ENCODE assay signal across 9 cellular contexts in genomic region chrX:100409316-100410082, GRCh38. TPM values are rescaled to one million over a fixed set of nuclear protein-coding genes. Genes with fewer than 3 reads are reported as not detected.
DNase-seq lines count a peak whose midpoint lies in the region; ATAC-seq, FAIRE-seq and TF ChIP-seq lines count a peak whose summit lies in the region.
"Had no signal": no experiment of that assay in that cellular context is flagged by ENCODE, and none has a peak within 500 bp of the region (broad histone marks: within the 10 kb centered on the region; RNA-seq: fewer than 3 reads in every experiment).

No MANE protein-coding gene starts in this region.

- H3K27me3 ChIP-seq in astrocyte (ENCODE audit: insufficient read depth, low read length) = peaks cover 40% of the 10 kb centered on the region
- H3K27me3 ChIP-seq in left lung = peaks cover 62 to 88% of the 10 kb centered on the region in 2 donors

- no peak for FAIRE-seq in astrocyte (lab: Jason Lieb, UNC)

- intact Hi-C loops in left lung (cut with DNase I) = no loop called here

- H3K4me1 ChIP-seq in astrocyte (ENCODE audit: insufficient read depth, low read length) (no peaks in the 10 kb centered on the region), left lung (peaks cover 0 to 7% of the 10 kb centered on the region in 2 donors)

- H3K4me3 Mint-ChIP-seq in activated T-cell treated with anti-CD3 and anti-CD28 coated beads, Interleukin-2, amount 50 U/mL, for 4 hours = peak overlapping the region; percentile 58
- H3K4me3 Mint-ChIP-seq in astrocyte (ENCODE audit: unreplicated experiment) (peak overlapping the region; percentile 95), type B pancreatic cell (peak overlapping the region; percentile 99)

- peaks cover 8% of the 10 kb centered on the region for H3K9me3 ChIP-seq in astrocyte (ENCODE audit: insufficient read depth, low read depth, low read length)
- H3K9me3 ChIP-seq in left lung = no peaks in the 10 kb centered on the region

- H3K27me3 Mint-ChIP-seq in activated T-cell treated with anti-CD3 and anti-CD28 coated beads, Interleukin-2, amount 50 U/mL, for 4 hours (ENCODE audit: low read depth) = peaks cover 60% of the 10 kb centered on the region
- peaks cover 25% of the 10 kb centered on the region for H3K27me3 Mint-ChIP-seq in astrocyte (ENCODE audit: low read depth, unreplicated experiment)
- peaks cover 74% of the 10 kb centered on the region for H3K27me3 Mint-ChIP-seq in type B pancreatic cell

- H3K9ac ChIP-seq in astrocyte (ENCODE audit: low read length) = no peak overlapping the region

- H3K27ac Mint-ChIP-seq in astrocyte (ENCODE audit: unreplicated experiment) (peak overlapping the region; percentile 69), type B pancreatic cell (peak overlapping the region; percentile 75)

- ATAC-seq in activated T-cell treated with anti-CD3 and anti-CD28 coated beads, Interleukin-2, amount 50 U/mL, for 4 hours = peak; percentile 15 to 26
- no peak for ATAC-seq in left lung

- H2AFZ ChIP-seq in astrocyte (ENCODE audit: low read depth, low read length) = peak overlapping the region; percentile 41

- H3K79me2 ChIP-seq in astrocyte (ENCODE audit: insufficient read depth, low read length) = no peaks in the 10 kb centered on the region

- no peaks in the 10 kb centered on the region for H3K36me3 ChIP-seq in astrocyte (ENCODE audit: insufficient read depth, low read length)
- no peaks in the 10 kb centered on the region for H3K36me3 ChIP-seq in left lung

- H4K20me1 ChIP-seq in astrocyte (ENCODE audit: insufficient read depth, low read length) = no peaks in the 10 kb centered on the region

- peaks cover 11% of the 10 kb centered on the region for H3K4me1 Mint-ChIP-seq in activated T-cell treated with anti-CD3 and anti-CD28 coated beads, Interleukin-2, amount 50 U/mL, for 4 hours (ENCODE audit: low read depth)
- H3K4me1 Mint-ChIP-seq in astrocyte (ENCODE audit: low read depth, unreplicated experiment) (no peaks in the 10 kb centered on the region), type B pancreatic cell (ENCODE audit: unreplicated experiment) (peaks cover 36% of the 10 kb centered on the region)

- no peaks in the 10 kb centered on the region for H3K36me3 Mint-ChIP-seq in activated T-cell treated with anti-CD3 and anti-CD28 coated beads, Interleukin-2, amount 50 U/mL, for 4 hours (ENCODE audit: insufficient read depth)
- H3K36me3 Mint-ChIP-seq in astrocyte (ENCODE audit: low read depth, unreplicated experiment) (peaks cover 6% of the 10 kb centered on the region), type B pancreatic cell (peaks cover 21% of the 10 kb centered on the region)

- DNase-seq in activated T-cell treated with anti-CD3 and anti-CD28 coated beads, Interleukin-2, amount 50 U/mL, for 4 hours = no peak
- DNase-seq in activated T-cell treated with anti-CD3 and anti-CD28 coated beads for 4 hours (no peak), astrocyte (ENCODE audit: low read depth) (no peak), left lung (no peak), type B pancreatic cell (ENCODE audit: extremely low spot score, unreplicated experiment) (no peak), NCI-H1092 treated with DMSO at 0.1 percent for 48 hours (lab: John Stamatoyannopoulos, UW) (no peak), iPS-NIHi11 (ENCODE audit: low spot score) (no peak), MV-4-11 (lab: John Stamatoyannopoulos, UW) (no peak)
- DNase-seq: DMS79 treated with DMSO at 0.1 percent for 48 hours had no signal

- H3K27ac ChIP-seq in astrocyte (ENCODE audit: low read depth, low read length) (no peak overlapping the region), left lung (no peak overlapping the region)

- H3K4me3 ChIP-seq in astrocyte (ENCODE audit: insufficient read depth, low read depth, low read length) = peak overlapping the region; percentile 33
- peak overlapping the region; percentile 13 to 23 for H3K4me3 ChIP-seq in left lung

- H3K4me2 ChIP-seq in astrocyte (ENCODE audit: low read length) = peak overlapping the region; percentile 85

- no peaks in the 10 kb centered on the region for H3K9me3 Mint-ChIP-seq in activated T-cell treated with anti-CD3 and anti-CD28 coated beads, Interleukin-2, amount 50 U/mL, for 4 hours
- H3K9me3 Mint-ChIP-seq in astrocyte (ENCODE audit: unreplicated experiment) (peaks cover 6% of the 10 kb centered on the region), type B pancreatic cell (no peaks in the 10 kb centered on the region)

- TF ChIP-seq CTCF in astrocyte (IDR thresholded peaks at IDR 0.05; ENCODE audit: insufficient read depth, low read depth, low read length) = no peak
- TF ChIP-seq CTCF in left lung (IDR thresholded peaks at IDR 0.05) = no peak
- TF ChIP-seq CTCF in type B pancreatic cell (conservative IDR thresholded peaks at IDR 0.05) = no peak

RNA-seq across cellular contexts. Expression of gene PCDH19, which starts 0.6 kb away (rescaled TPM):
- total RNA-seq in activated T-cell treated with anti-CD3 and anti-CD28 coated beads, Interleukin-2, amount 50 U/mL, for 4 hours = not detected
- total RNA-seq in astrocyte (11.6 and 14.9 TPM in 2 replicates), left lung (under 1 TPM; 0.24 to 0.52 TPM), type B pancreatic cell (ENCODE audit: low replicate concordance) (61.6 and 122 TPM in 2 replicates)
